1 cellular context compared by ENCODE assay signal in genomic region chr14:105415481-105416428, GRCh38.
A peak's percentile ranks its signal among the peaks of the same experiment; 100 is the strongest.
TF ChIP-seq lines count a peak whose summit lies in the region.

No MANE protein-coding gene starts in this region.

TF ChIP-seq in K562, 482 proteins besides CTCF, POLR2A, EP300 and RAD21:
- TF ChIP-seq ZNF133 (CRISPR knock-in tag; IDR thresholded peaks at IDR 0.05) (no peak), GABPA (tag; conservative IDR thresholded peaks at IDR 0.05; ENCODE audit: low read depth) (0 out of 2 replicates have a peak, but pooled peaks have one; percentile 4), POU5F1 (IDR thresholded peaks at IDR 0.05; ENCODE audit: borderline replicate concordance, low read depth, low read length, partially characterized antibody) (no peak)
- TF ChIP-seq, protein P1, sequence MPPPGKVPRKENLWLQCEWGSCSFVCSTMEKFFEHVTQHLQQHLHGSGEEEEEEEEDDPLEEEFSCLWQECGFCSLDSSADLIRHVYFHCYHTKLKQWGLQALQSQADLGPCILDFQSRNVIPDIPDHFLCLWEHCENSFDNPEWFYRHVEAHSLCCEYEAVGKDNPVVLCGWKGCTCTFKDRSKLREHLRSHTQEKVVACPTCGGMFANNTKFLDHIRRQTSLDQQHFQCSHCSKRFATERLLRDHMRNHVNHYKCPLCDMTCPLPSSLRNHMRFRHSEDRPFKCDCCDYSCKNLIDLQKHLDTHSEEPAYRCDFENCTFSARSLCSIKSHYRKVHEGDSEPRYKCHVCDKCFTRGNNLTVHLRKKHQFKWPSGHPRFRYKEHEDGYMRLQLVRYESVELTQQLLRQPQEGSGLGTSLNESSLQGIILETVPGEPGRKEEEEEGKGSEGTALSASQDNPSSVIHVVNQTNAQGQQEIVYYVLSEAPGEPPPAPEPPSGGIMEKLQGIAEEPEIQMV (tag; conservative IDR thresholded peaks at IDR 0.05; ENCODE audit: low read depth): no peak
